Comparison of ENCODE assay signal across 31 cellular contexts in genomic region chr5:132198571-132198970, GRCh38. TPM values are rescaled to one million over a fixed set of nuclear protein-coding genes. Genes with fewer than 3 reads are reported as not detected.
"Had no signal": no experiment of that assay in that cellular context is flagged by ENCODE, and none has a peak within 500 bp of the region (broad histone marks: within the 10 kb centered on the region; RNA-seq: fewer than 3 reads in every experiment).

No MANE protein-coding gene starts in this region.

- H3K9me3 Mint-ChIP-seq: activated B cell treated with CpG ODN at 0.5 μM for 24 hours; activated CD8-positive, alpha-beta T cell treated with anti-CD3 and anti-CD28 coated beads for 36 hours; activated naive CD4-positive, alpha-beta T cell treated with anti-CD3 and anti-CD28 coated beads, Interleukin-2, amount 10 ng/mL, durations not matched to agents 7 days and 5 days; activated naive CD4-positive, alpha-beta T cell treated with anti-CD3 and anti-CD28 coated beads, Interleukin-2, amount 50 U/mL, for 72 hours; activated naive CD8-positive, alpha-beta T cell treated with anti-CD3 and anti-CD28 coated beads, Interleukin-2, amount 10 ng/mL, durations not matched to agents 7 days and 5 days; activated T-cell treated with anti-CD3 and anti-CD28 coated beads, Interleukin-2, amount 50 U/mL, for 24 hours; activated T-cell treated with anti-CD3 and anti-CD28 coated beads, Interleukin-2, amount 50 U/mL, for 72 hours; brain; central memory CD8-positive, alpha-beta T cell; T-helper 2 cell treated with Interferon-gamma antibody and Interleukin-4, amounts not matched to agents 5 μg/mL and 100 μg/mL, for 36 hours had no signal

- H3K4me3 Mint-ChIP-seq: activated B cell treated with CpG ODN at 0.5 μM for 24 hours; activated CD8-positive, alpha-beta T cell treated with anti-CD3 and anti-CD28 coated beads for 36 hours; activated naive CD4-positive, alpha-beta T cell treated with anti-CD3 and anti-CD28 coated beads, Interleukin-2, amount 10 ng/mL, durations not matched to agents 7 days and 5 days; activated naive CD8-positive, alpha-beta T cell treated with anti-CD3 and anti-CD28 coated beads, Interleukin-2, amount 10 ng/mL, durations not matched to agents 7 days and 5 days; activated T-cell treated with anti-CD3 and anti-CD28 coated beads, Interleukin-2, amount 50 U/mL, for 24 hours; activated T-cell treated with anti-CD3 and anti-CD28 coated beads, Interleukin-2, amount 50 U/mL, for 72 hours; brain; central memory CD8-positive, alpha-beta T cell; T-helper 17 cell; T-helper 2 cell treated with Interferon-gamma antibody and Interleukin-4, amounts not matched to agents 5 μg/mL and 100 μg/mL, for 36 hours had no signal

- H3K4me3 ChIP-seq: ascending aorta, breast epithelium, dorsolateral prefrontal cortex, esophagus squamous epithelium, gastroesophageal sphincter, heart right ventricle, hepatocyte had no signal

- H3K36me3 Mint-ChIP-seq: activated naive CD4-positive, alpha-beta T cell treated with anti-CD3 and anti-CD28 coated beads, Interleukin-2, amount 10 ng/mL, durations not matched to agents 7 days and 5 days; activated naive CD4-positive, alpha-beta T cell treated with anti-CD3 and anti-CD28 coated beads, Interleukin-2, amount 50 U/mL, for 72 hours had no signal

- H3K9me3 ChIP-seq: ascending aorta, breast epithelium, esophagus squamous epithelium, gastroesophageal sphincter, heart right ventricle had no signal

- H3K27ac ChIP-seq: ascending aorta, breast epithelium, esophagus squamous epithelium, gastroesophageal sphincter, heart right ventricle, hepatocyte, WERI-Rb-1 had no signal

- H3K79me2 ChIP-seq: hepatocyte had no signal

- H3K27me3 ChIP-seq: ascending aorta, breast epithelium, dorsolateral prefrontal cortex, esophagus squamous epithelium, gastroesophageal sphincter, heart right ventricle, hepatocyte had no signal

- H3K4me1 Mint-ChIP-seq: activated naive CD4-positive, alpha-beta T cell treated with anti-CD3 and anti-CD28 coated beads, Interleukin-2, amount 10 ng/mL, durations not matched to agents 7 days and 5 days; activated naive CD8-positive, alpha-beta T cell treated with anti-CD3 and anti-CD28 coated beads, Interleukin-2, amount 10 ng/mL, durations not matched to agents 7 days and 5 days; central memory CD8-positive, alpha-beta T cell; T-helper 17 cell had no signal

- FAIRE-seq: colon had no signal

- H2AFZ ChIP-seq: hepatocyte had no signal

- ATAC-seq: activated CD4-positive, CD25-positive, alpha-beta regulatory T cell treated with anti-CD3 and anti-CD28 coated beads, Interleukin-2, amount 50 U/mL, for 24 hours; activated CD8-positive, alpha-beta T cell treated with anti-CD3 and anti-CD28 coated beads for 36 hours; activated naive CD4-positive, alpha-beta T cell treated with anti-CD3 and anti-CD28 coated beads, Interleukin-2, amount 50 U/mL, for 72 hours; activated T-cell treated with anti-CD3 and anti-CD28 coated beads, Interleukin-2, amount 50 U/mL, for 72 hours; gastroesophageal sphincter; heart right ventricle; T-helper 17 cell had no signal

- H3K4me2 ChIP-seq: hepatocyte had no signal

- H3K4me1 ChIP-seq: ascending aorta, breast epithelium, esophagus squamous epithelium, gastroesophageal sphincter had no signal

- DNase-seq: activated B cell treated with CpG ODN at 0.5 μM for 24 hours; activated CD4-positive, alpha-beta T cell treated with anti-CD3 and anti-CD28 coated beads for 48 hours; activated CD4-positive, alpha-beta T cell treated with anti-CD3 and anti-CD28 coated beads, Interleukin-2, amount 50 U/mL, for 1 hour; activated CD4-positive, alpha-beta T cell treated with anti-CD3 and anti-CD28 coated beads, Interleukin-2, amount 50 U/mL, for 48 hours; activated CD8-positive, alpha-beta T cell treated with anti-CD3 and anti-CD28 coated beads for 36 hours; activated gamma-delta T cell; activated naive CD4-positive, alpha-beta T cell; activated naive CD4-positive, alpha-beta T cell treated with anti-CD3 and anti-CD28 coated beads, Interleukin-2, amount 10 ng/mL, durations not matched to agents 7 days and 5 days; activated naive CD8-positive, alpha-beta T cell treated with anti-CD3 and anti-CD28 coated beads, Interleukin-2, amount 10 ng/mL, durations not matched to agents 7 days and 5 days; activated T-cell treated with anti-CD3 and anti-CD28 coated beads, Interleukin-2, amount 50 U/mL, for 24 hours; activated T-cell treated with anti-CD3 and anti-CD28 coated beads, Interleukin-2, amount 50 U/mL, for 72 hours; dorsolateral prefrontal cortex; effector memory CD4-positive, alpha-beta T cell; erythroblast; esophagus squamous epithelium; foreskin melanocyte; heart right ventricle; T-helper 1 cell; T-helper 17 cell; T1000; WERI-Rb-1 had no signal

- H3K27me3 Mint-ChIP-seq: activated B cell treated with CpG ODN at 0.5 μM for 24 hours; activated naive CD8-positive, alpha-beta T cell treated with anti-CD3 and anti-CD28 coated beads, Interleukin-2, amount 10 ng/mL, durations not matched to agents 7 days and 5 days; activated T-cell treated with anti-CD3 and anti-CD28 coated beads, Interleukin-2, amount 50 U/mL, for 24 hours; central memory CD8-positive, alpha-beta T cell had no signal

- H3K27ac Mint-ChIP-seq: activated B cell treated with CpG ODN at 0.5 μM for 24 hours; activated CD8-positive, alpha-beta T cell treated with anti-CD3 and anti-CD28 coated beads for 36 hours; activated naive CD4-positive, alpha-beta T cell treated with anti-CD3 and anti-CD28 coated beads, Interleukin-2, amount 10 ng/mL, durations not matched to agents 7 days and 5 days; activated naive CD4-positive, alpha-beta T cell treated with anti-CD3 and anti-CD28 coated beads, Interleukin-2, amount 50 U/mL, for 72 hours; activated naive CD8-positive, alpha-beta T cell treated with anti-CD3 and anti-CD28 coated beads, Interleukin-2, amount 10 ng/mL, durations not matched to agents 7 days and 5 days; activated T-cell treated with anti-CD3 and anti-CD28 coated beads, Interleukin-2, amount 50 U/mL, for 24 hours; activated T-cell treated with anti-CD3 and anti-CD28 coated beads, Interleukin-2, amount 50 U/mL, for 72 hours; brain; T-helper 17 cell; T-helper 2 cell treated with Interferon-gamma antibody and Interleukin-4, amounts not matched to agents 5 μg/mL and 100 μg/mL, for 36 hours had no signal

RNA-seq across cellular contexts. Expression of gene PDLIM4, which starts 58.9 kb away (rescaled TPM):
- total RNA-seq: activated B cell treated with CpG ODN at 0.5 μM for 24 hours; activated CD8-positive, alpha-beta T cell treated with anti-CD3 and anti-CD28 coated beads for 36 hours; activated naive CD4-positive, alpha-beta T cell treated with anti-CD3 and anti-CD28 coated beads, Interleukin-2, amount 50 U/mL, for 72 hours; T-helper 17 cell had no signal
